ENCODE assay signal across 39 cellular contexts in genomic region chr20:44724423-44725091, GRCh38. TPM values are rescaled to one million over a fixed set of nuclear protein-coding genes. Genes with fewer than 3 reads are reported as not detected.
"Had no signal": no experiment of that assay in that cellular context is flagged by ENCODE, and none has a peak within 500 bp of the region (broad histone marks: within the 10 kb centered on the region; RNA-seq: fewer than 3 reads in every experiment).

No MANE protein-coding gene starts in this region.

- H3K4me3 ChIP-seq: ascending aorta, cardiac muscle cell, heart right ventricle, pancreas, psoas muscle, smooth muscle cell, upper lobe of left lung had no signal

- H3K36me3 ChIP-seq: cardiac muscle cell, heart right ventricle, pancreas, upper lobe of left lung had no signal

- H3K4me2 ChIP-seq: smooth muscle cell had no signal

- H3K4me1 Mint-ChIP-seq: activated CD4-positive, alpha-beta T cell treated with anti-CD3 and anti-CD28 coated beads, Interleukin-2, amount 10 ng/mL, durations not matched to agents 24 days and 14 days; memory B cell; stimulated activated memory B cell treated with anti-CD40 and anti-IgM and Interleukin-4, amounts not matched to agents 10 μg/mL and 1 μg/mL and 100 μg/mL, for 72 hours had no signal

- H3K9me3 ChIP-seq: ascending aorta, heart right ventricle, pancreas, psoas muscle, upper lobe of left lung had no signal

- H3K4me1 ChIP-seq: pancreas had no signal

- H3K4me3 Mint-ChIP-seq: activated CD4-positive, alpha-beta memory T cell treated with anti-CD3 and anti-CD28 coated beads for 36 hours; activated CD4-positive, alpha-beta T cell treated with anti-CD3 and anti-CD28 coated beads, Interleukin-2, amount 10 ng/mL, durations not matched to agents 24 days and 14 days; activated naive CD4-positive, alpha-beta T cell treated with anti-CD3 and anti-CD28 coated beads, Interleukin-2, amount 10 ng/mL, durations not matched to agents 7 days and 5 days; activated naive CD8-positive, alpha-beta T cell treated with anti-CD3 and anti-CD28 coated beads, Interleukin-2, amount 10 ng/mL, durations not matched to agents 7 days and 5 days; activated T-helper 1 cell treated with anti-CD3 and anti-CD28 coated beads, Interleukin-12 subunit alpha, Interleukin-12 subunit beta, Interleukin-2, Interleukin-4 antibody, amounts not matched to agents 30 ng/mL and 10 ng/mL and 1 ng/mL, durations not matched to agents 14 hours and 24 hours and 36 hours; brain; memory B cell; naive thymus-derived CD4-positive, alpha-beta T cell; stimulated activated memory B cell treated with anti-CD40 and anti-IgM and Interleukin-4, amounts not matched to agents 10 μg/mL and 1 μg/mL and 100 μg/mL, for 72 hours; stimulated activated naive CD8-positive, alpha-beta T cell treated with anti-CD3 and anti-CD28 coated beads, Interleukin-15, amount 100 ng/mL, for 72 hours had no signal

- H3K27ac Mint-ChIP-seq: activated CD4-positive, alpha-beta memory T cell treated with anti-CD3 and anti-CD28 coated beads for 36 hours; activated CD4-positive, alpha-beta T cell treated with anti-CD3 and anti-CD28 coated beads, Interleukin-2, amount 10 ng/mL, durations not matched to agents 24 days and 14 days; activated naive CD4-positive, alpha-beta T cell treated with anti-CD3 and anti-CD28 coated beads, Interleukin-2, amount 10 ng/mL, durations not matched to agents 7 days and 5 days; activated naive CD8-positive, alpha-beta T cell treated with anti-CD3 and anti-CD28 coated beads, Interleukin-2, amount 10 ng/mL, durations not matched to agents 7 days and 5 days; activated T-helper 1 cell treated with anti-CD3 and anti-CD28 coated beads, Interleukin-12 subunit alpha, Interleukin-12 subunit beta, Interleukin-2, Interleukin-4 antibody, amounts not matched to agents 30 ng/mL and 10 ng/mL and 1 ng/mL, durations not matched to agents 14 hours and 24 hours and 36 hours; memory B cell; naive thymus-derived CD4-positive, alpha-beta T cell; stimulated activated memory B cell treated with anti-CD40 and anti-IgM and Interleukin-4, amounts not matched to agents 10 μg/mL and 1 μg/mL and 100 μg/mL, for 72 hours; stimulated activated naive CD8-positive, alpha-beta T cell treated with anti-CD3 and anti-CD28 coated beads, Interleukin-15, amount 100 ng/mL, for 72 hours had no signal

- DNase-seq: activated CD4-positive, alpha-beta memory T cell treated with anti-CD3 and anti-CD28 coated beads for 36 hours; activated CD4-positive, alpha-beta T cell treated with anti-CD3 and anti-CD28 coated beads, Interleukin-2, amount 10 ng/mL, durations not matched to agents 24 days and 14 days; activated CD4-positive, CD25-positive, alpha-beta regulatory T cell treated with anti-CD3 and anti-CD28 coated beads, Interleukin-2, amount 50 U/mL, for 72 hours; activated CD8-positive, alpha-beta memory T cell treated with anti-CD3 and anti-CD28 coated beads, Interleukin-2, amount 50 U/mL, for 4 hours; activated effector memory CD4-positive, alpha-beta T cell treated with anti-CD3 and anti-CD28 coated beads, Interleukin-2, amount 50 U/mL, for 16 hours; activated naive CD4-positive, alpha-beta T cell treated with anti-CD3 and anti-CD28 coated beads, Interleukin-2, amount 10 ng/mL, durations not matched to agents 7 days and 5 days; activated naive CD8-positive, alpha-beta T cell treated with anti-CD3 and anti-CD28 coated beads, Interleukin-2, amount 10 ng/mL, durations not matched to agents 7 days and 5 days; activated T-cell treated with anti-CD3 and anti-CD28 coated beads, Interleukin-2, amount 50 U/mL, for 1 hour; cortex of kidney; foreskin keratinocyte; heart right ventricle; left colon; midbrain; naive thymus-derived CD4-positive, alpha-beta T cell; nucleus accumbens; pancreas; stimulated activated CD4-positive, alpha-beta T cell treated with anti-CD3 and anti-CD28 coated beads, Interleukin-1b, Interleukin-23, amount 100 ng/mL, for 48 hours; stimulated activated CD4-positive, alpha-beta T cell treated with anti-CD3 and anti-CD28 coated beads, Interleukin-4, amount 100 ng/mL, for 4 hours; stimulated activated CD8-positive, alpha-beta memory T cell treated with anti-CD3 and anti-CD28 coated beads, Interleukin-4, amount 100 ng/mL, for 48 hours; stimulated activated naive CD8-positive, alpha-beta T cell treated with anti-CD3 and anti-CD28 coated beads, Interleukin-15, amount 100 ng/mL, for 72 hours; substantia nigra; T-helper 9 cell had no signal

- H3K27me3 Mint-ChIP-seq: activated CD4-positive, alpha-beta memory T cell treated with anti-CD3 and anti-CD28 coated beads for 36 hours; activated CD4-positive, alpha-beta T cell treated with anti-CD3 and anti-CD28 coated beads, Interleukin-2, amount 10 ng/mL, durations not matched to agents 24 days and 14 days; activated naive CD4-positive, alpha-beta T cell treated with anti-CD3 and anti-CD28 coated beads, Interleukin-2, amount 10 ng/mL, durations not matched to agents 7 days and 5 days; activated naive CD8-positive, alpha-beta T cell treated with anti-CD3 and anti-CD28 coated beads, Interleukin-2, amount 10 ng/mL, durations not matched to agents 7 days and 5 days; brain; naive thymus-derived CD4-positive, alpha-beta T cell; stimulated activated naive CD8-positive, alpha-beta T cell treated with anti-CD3 and anti-CD28 coated beads, Interleukin-15, amount 100 ng/mL, for 72 hours had no signal

- H3K27ac ChIP-seq: cardiac muscle cell, foreskin keratinocyte, pancreas, psoas muscle, upper lobe of left lung, VCaP had no signal

- H3K27me3 ChIP-seq: ascending aorta, cardiac muscle cell, foreskin keratinocyte, heart right ventricle, pancreas, upper lobe of left lung had no signal

- ATAC-seq: foreskin keratinocyte; heart right ventricle; left colon; naive thymus-derived CD4-positive, alpha-beta T cell; pancreas; psoas muscle; stimulated activated memory B cell treated with anti-CD40 and anti-IgM and Interleukin-4, amounts not matched to agents 10 μg/mL and 1 μg/mL and 100 μg/mL, for 72 hours; stimulated activated naive CD8-positive, alpha-beta T cell treated with anti-CD3 and anti-CD28 coated beads, Interleukin-15, amount 100 ng/mL, for 72 hours had no signal

- H3K36me3 Mint-ChIP-seq: activated CD4-positive, alpha-beta memory T cell treated with anti-CD3 and anti-CD28 coated beads for 36 hours; activated naive CD4-positive, alpha-beta T cell treated with anti-CD3 and anti-CD28 coated beads, Interleukin-2, amount 10 ng/mL, durations not matched to agents 7 days and 5 days; activated naive CD8-positive, alpha-beta T cell treated with anti-CD3 and anti-CD28 coated beads, Interleukin-2, amount 10 ng/mL, durations not matched to agents 7 days and 5 days; brain; memory B cell; naive thymus-derived CD4-positive, alpha-beta T cell; stimulated activated memory B cell treated with anti-CD40 and anti-IgM and Interleukin-4, amounts not matched to agents 10 μg/mL and 1 μg/mL and 100 μg/mL, for 72 hours had no signal

RNA-seq across cellular contexts. Expression of gene CCN5, which starts 9.4 kb away (rescaled TPM):
- total RNA-seq: activated CD4-positive, alpha-beta memory T cell treated with anti-CD3 and anti-CD28 coated beads for 36 hours; activated CD4-positive, alpha-beta T cell treated with anti-CD3 and anti-CD28 coated beads, Interleukin-2, amount 10 ng/mL, durations not matched to agents 24 days and 14 days; activated CD8-positive, alpha-beta memory T cell treated with anti-CD3 and anti-CD28 coated beads for 36 hours; activated naive CD8-positive, alpha-beta T cell treated with anti-CD3 and anti-CD28 coated beads, Interleukin-2, amount 10 ng/mL, durations not matched to agents 7 days and 5 days; activated T-helper 1 cell treated with anti-CD3 and anti-CD28 coated beads, Interleukin-12 subunit alpha, Interleukin-12 subunit beta, Interleukin-2, Interleukin-4 antibody, amounts not matched to agents 30 ng/mL and 10 ng/mL and 1 ng/mL, durations not matched to agents 14 hours and 24 hours and 36 hours; cardiac muscle cell; cerebellum; endothelial cell of umbilical vein; foreskin keratinocyte; glomerular endothelial cell; naive thymus-derived CD4-positive, alpha-beta T cell; smooth muscle cell; T-helper 1 cell treated with Interleukin-12 subunit alpha and Interleukin-12 subunit beta and Interleukin-4 antibody, amounts not matched to agents 30 ng/mL and 1 ng/mL, for 36 hours had no signal
- polyA plus RNA-seq: foreskin keratinocyte; keratinocyte; naive thymus-derived CD4-positive, alpha-beta T cell; neural cell; smooth muscle cell had no signal

RNA-seq across cellular contexts. Expression of gene KCNK15, which starts 21.1 kb away (rescaled TPM):
- total RNA-seq: activated naive CD8-positive, alpha-beta T cell treated with anti-CD3 and anti-CD28 coated beads, Interleukin-2, amount 10 ng/mL, durations not matched to agents 7 days and 5 days; cardiac muscle cell; endothelial cell of umbilical vein; foreskin keratinocyte had no signal
- polyA plus RNA-seq: keratinocyte; naive thymus-derived CD4-positive, alpha-beta T cell; neural cell had no signal
